Comparison of ENCODE assay signal across 25 cellular contexts in the genomic region with DNA sequence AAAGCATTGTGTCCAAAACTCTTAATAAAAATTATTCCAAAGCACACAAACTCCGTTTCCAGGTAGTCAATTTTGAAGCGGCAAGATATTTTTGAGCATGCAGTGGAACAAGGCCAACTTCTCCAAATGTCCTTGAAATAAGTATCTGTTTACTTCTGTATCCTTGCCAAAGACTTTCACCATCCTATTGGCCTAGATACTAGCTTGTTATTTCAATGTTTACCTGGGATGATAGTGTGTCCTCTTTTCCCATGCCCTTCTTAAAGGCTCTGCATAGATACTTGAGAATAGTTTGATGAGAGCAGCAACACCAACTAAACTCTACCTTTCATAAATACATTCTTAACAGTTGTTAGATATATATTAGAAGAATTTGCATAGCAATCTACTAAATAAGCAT.
DNase-seq lines count a peak whose midpoint lies in the region; ATAC-seq, FAIRE-seq and TF ChIP-seq lines count a peak whose summit lies in the region.
"Had no signal": no experiment of that assay in that cellular context is flagged by ENCODE, and none has a peak within 500 bp of the region (broad histone marks: within the 10 kb centered on the region; RNA-seq: fewer than 3 reads in every experiment).

No MANE protein-coding gene starts in this region.

- peaks cover 0 to 4% (median 0%) of the 10 kb centered on the region in 4 donors for H3K4me1 ChIP-seq in right lobe of liver
- H3K4me1 ChIP-seq: Caco-2 had no signal

- WGBS in right lobe of liver (ENCODE audit: insufficient coverage, low coverage, low lambda C conversion rate, missing lambda C conversion rate): 29% methylated on average over 2 of the region's 2 CpGs

- intact Hi-C loops in right lobe of liver (cut with DNase I): no loop called here

- peak; percentile 69 to 91 (median 84) for ATAC-seq in right lobe of liver
- ATAC-seq: CD8-positive, alpha-beta T cell had no signal

- no peak for FAIRE-seq in GM12891 (lab: Jason Lieb, UNC)
- FAIRE-seq: RCC 7860 had no signal

- peak overlapping the region; percentile 0; the same call in 1 of the 2 replicates for H3K27ac ChIP-seq in 22Rv1
- H3K27ac ChIP-seq in right lobe of liver: no peak overlapping the region
- H3K27ac ChIP-seq: C4-2B, GM23248 had no signal

- TF ChIP-seq POLR2A in right lobe of liver (IDR thresholded peaks at IDR 0.05) (no peak), GM12891 (IDR thresholded peaks at IDR 0.05; ENCODE audit: low read depth, low read length) (no peak)

- no peaks in the 10 kb centered on the region for H3K9me3 ChIP-seq in right lobe of liver
- H3K9me3 ChIP-seq: Caco-2, SK-N-SH had no signal

- DNase-seq in LNCaP clone FGC (ENCODE audit: low read depth): peak; percentile 97
- peak; percentile 28 for DNase-seq in OCI-M1 (lab: John Stamatoyannopoulos, UW)
- DNase-seq in right lobe of liver: no peak
- DNase-seq in HCEC 1CT: no peak
- no peak for DNase-seq in NCI-H82 treated with DMSO at 0.1 percent for 48 hours (lab: John Stamatoyannopoulos, UW; ENCODE audit: unreplicated experiment)
- no peak for DNase-seq in GM12891 (ENCODE audit: insufficient read length, low spot score)
- DNase-seq: Caco-2; CD8-positive, alpha-beta T cell; GM23248; H7; IMR-90; KG1; MM.1S; NCI-H1417 treated with DMSO at 0.1 percent for 48 hours; NCI-H1694 treated with DMSO at 0.1 percent for 48 hours; NCI-H2081; NCI-H2171 treated with DMSO at 0.1 percent for 48 hours; NCI-H524 treated with DMSO at 0.1 percent for 48 hours; NCI-H774; SIG-M5; SK-N-SH; SW 1271 had no signal

- no peaks in the 10 kb centered on the region for H3K27me3 ChIP-seq in right lobe of liver

- no peak overlapping the region for H3K4me3 ChIP-seq in LNCaP clone FGC (ENCODE audit: low read depth, low read length)
- no peak overlapping the region for H3K4me3 ChIP-seq in right lobe of liver
- H3K4me3 ChIP-seq: GM23248 had no signal

- TF ChIP-seq CTCF in 22Rv1 (IDR thresholded peaks at IDR 0.05): no peak
- TF ChIP-seq CTCF in LNCaP clone FGC (IDR thresholded peaks at IDR 0.05; ENCODE audit: control insufficient read depth, extremely low read depth, insufficient read depth): no peak
- TF ChIP-seq CTCF in right lobe of liver (IDR thresholded peaks at IDR 0.05): no peak

- H3K36me3 ChIP-seq in right lobe of liver: no peaks in the 10 kb centered on the region

TF ChIP-seq in GM12891, 5 proteins besides CTCF, POLR2A, EP300 and RAD21:
- no peak for TF ChIP-seq TAF1 (IDR thresholded peaks at IDR 0.05; ENCODE audit: low read depth, low read length)
- TF ChIP-seq PAX5 (IDR thresholded peaks at IDR 0.05; ENCODE audit: insufficient read depth, low read length, severe bottlenecking): no peak
- no peak for TF ChIP-seq SPI1 (IDR thresholded peaks at IDR 0.05; ENCODE audit: low read depth, low read length)
- no peak for TF ChIP-seq POLR2AphosphoS5 (IDR thresholded peaks at IDR 0.05; ENCODE audit: low read depth, low read length)
- TF ChIP-seq POU2F2 (IDR thresholded peaks at IDR 0.05; ENCODE audit: low read depth, low read length): no peak

Comparison
In these comparisons a context has a peak if more than half of its experiments do, and no peak if none do; other contexts are left out.
1. DNase-seq: peak in LNCaP clone FGC (single experiment) and OCI-M1 (single experiment); none in right lobe of liver (0 of 3), HCEC 1CT (single experiment), NCI-H82 treated with DMSO at 0.1 percent for 48 hours (single experiment) and GM12891 (single experiment).